12 cellular contexts compared by ENCODE assay signal in genomic region chr4:55172694-55173287, GRCh38. TPM values are rescaled to one million over a fixed set of nuclear protein-coding genes. Genes with fewer than 3 reads are reported as not detected.
A peak's percentile ranks its signal among the peaks of the same experiment; 100 is the strongest.
DNase-seq lines count a peak whose midpoint lies in the region; ATAC-seq and TF ChIP-seq lines count a peak whose summit lies in the region.
"Had no signal": no experiment of that assay in that cellular context is flagged by ENCODE, and none has a peak within 500 bp of the region (broad histone marks: within the 10 kb centered on the region; RNA-seq: fewer than 3 reads in every experiment).

No MANE protein-coding gene starts in this region.

- H3K36me3 ChIP-seq in mesendoderm (ENCODE audit: control insufficient read depth, insufficient read depth, low read length) (no peaks in the 10 kb centered on the region), BE2C (no peaks in the 10 kb centered on the region), spleen (no peaks in the 10 kb centered on the region)

- no peak overlapping the region for H3K23ac ChIP-seq in mesendoderm (ENCODE audit: low read length)

- H3K79me1 ChIP-seq in mesendoderm (ENCODE audit: low read length) = no peaks in the 10 kb centered on the region

- ATAC-seq in GM19351 (IDR thresholded peaks at IDR 0.05; ENCODE audit: unreplicated experiment) = no peak

- DNase-seq in A172 (ENCODE audit: low spot score) = peak; percentile 70
- peak; percentile 59 for DNase-seq in epithelial cell of esophagus (ENCODE audit: low read depth)
- DNase-seq in mesendoderm = peak; percentile 43
- no peak for DNase-seq in BE2C
- no peak for DNase-seq in cerebellar cortex (ENCODE audit: low spot score)
- no peak for DNase-seq in spleen
- DNase-seq: activated B cell treated with CpG ODN at 0.5 μM for 24 hours; activated T-cell treated with anti-CD3 and anti-CD28 coated beads, Interleukin-2, amount 50 U/mL, for 1 hour; left colon; NCI-H2227 treated with DMSO at 0.1 percent for 48 hours had no signal

- no peak for TF ChIP-seq POLR2A in spleen (IDR thresholded peaks at IDR 0.05)

- no peaks in the 10 kb centered on the region for H3K79me2 ChIP-seq in mesendoderm (ENCODE audit: control insufficient read depth, insufficient read depth, low read length)

- no peak overlapping the region for H4K5ac ChIP-seq in mesendoderm (ENCODE audit: low read length)

- H3K27me3 ChIP-seq in mesendoderm (ENCODE audit: insufficient read depth, low read length, poor library complexity) = no peaks in the 10 kb centered on the region
- no peaks in the 10 kb centered on the region for H3K27me3 ChIP-seq in BE2C
- H3K27me3 ChIP-seq in spleen (replicated peaks in 1 of 7) = peaks cover 0 to 20% (median 0%) of the 10 kb centered on the region in 7 donors

- H2BK5ac ChIP-seq in mesendoderm (ENCODE audit: low read length) = no peak overlapping the region

- no peak overlapping the region for H3K9ac ChIP-seq in mesendoderm (ENCODE audit: low read length)

- no peak overlapping the region for H3K4me2 ChIP-seq in mesendoderm (ENCODE audit: low read length)

- H3K56ac ChIP-seq in mesendoderm (ENCODE audit: low read length) = no peak overlapping the region

- H3K27ac ChIP-seq in mesendoderm (ENCODE audit: low read depth, low read length) (no peak overlapping the region), spleen (no peak overlapping the region)

- no peak overlapping the region for H2BK120ac ChIP-seq in mesendoderm (ENCODE audit: low read depth, low read length)

- peak overlapping the region; percentile 64 for H2BK15ac ChIP-seq in mesendoderm (replicated peaks; ENCODE audit: low read depth)

- no peak overlapping the region for H4K8ac ChIP-seq in mesendoderm (ENCODE audit: low read depth, low read length)

- peak; percentile 77 for TF ChIP-seq EP300 in Ishikawa (IDR thresholded peaks at IDR 0.05; ENCODE audit: borderline replicate concordance)

- no peak overlapping the region for H3K4me3 ChIP-seq in epithelial cell of esophagus (ENCODE audit: low read length)
- H3K4me3 ChIP-seq in mesendoderm (ENCODE audit: low read length) = no peak overlapping the region
- no peak overlapping the region for H3K4me3 ChIP-seq in BE2C (ENCODE audit: low read depth, low read length)
- H3K4me3 ChIP-seq in spleen = no peak overlapping the region

- intact Hi-C loops in spleen (cut with DNase I; ENCODE audit: low total_unique reads) = no loop called here

- no peak overlapping the region for H2AK5ac ChIP-seq in mesendoderm (ENCODE audit: low read length)

- WGBS in mesendoderm (ENCODE audit: extremely low coverage, insufficient coverage, low lambda C conversion rate) = no CpG with 5 or more reads among the region's 4 CpGs
- WGBS in spleen, 5 donors = 63 to 71% (median 69%) methylated on average over 4 of the region's 4 CpGs

- H3K18ac ChIP-seq in mesendoderm (ENCODE audit: low read length) = peak overlapping the region; percentile 80

- TF ChIP-seq CTCF in epithelial cell of esophagus (IDR thresholded peaks at IDR 0.05; ENCODE audit: insufficient read depth, low read depth, low read length, missing control alignments) (no peak), BE2C (IDR thresholded peaks at IDR 0.05; ENCODE audit: low read depth, low read length) (no peak), spleen (IDR thresholded peaks at IDR 0.05 in 8 of 11, conservative IDR thresholded peaks at IDR 0.05 in 3 of 11) (no peak)

- no peak overlapping the region for H3K4ac ChIP-seq in mesendoderm (ENCODE audit: low read depth, low read length)

- TF ChIP-seq RAD21 in Ishikawa (IDR thresholded peaks at IDR 0.05; ENCODE audit: low read depth) = no peak

- H3K4me1 ChIP-seq in mesendoderm (ENCODE audit: control insufficient read depth, low read depth, low read length) (peaks cover 10% of the 10 kb centered on the region), BE2C (no peaks in the 10 kb centered on the region), spleen (peaks cover 0 to 14% (median 0%) of the 10 kb centered on the region in 6 donors)

- H3K9me3 ChIP-seq in BE2C (no peaks in the 10 kb centered on the region), spleen (no peaks in the 10 kb centered on the region)

TF ChIP-seq in Ishikawa, 13 proteins besides CTCF, POLR2A, EP300 and RAD21:
- TF ChIP-seq CREB1 (IDR thresholded peaks at IDR 0.05; ENCODE audit: low read depth) (no peak), FOXM1 (IDR thresholded peaks at IDR 0.05; ENCODE audit: borderline replicate concordance, low read depth) (peak; percentile 60; the same call in 1 of the 2 replicates), NFIC (IDR thresholded peaks at IDR 0.05) (peak; percentile 51), USF1 (IDR thresholded peaks at IDR 0.05) (no peak), TCF12 (IDR thresholded peaks at IDR 0.05; ENCODE audit: low read depth) (peak; percentile 39; the same call in 1 of the 2 replicates), TEAD4 (IDR thresholded peaks at IDR 0.05) (peak; percentile 71)

RNA-seq across cellular contexts. Expression of gene KDR, which starts 47.4 kb away (rescaled TPM):
- 0.05 and 0.22 TPM in 2 replicates for total RNA-seq in A172 (2014; rRNA removed; shearing (Covaris generic))
- 39.2 TPM for polyA plus RNA-seq in mesendoderm (2013, experiment 1 of 2)
- polyA plus RNA-seq in mesendoderm (2013, experiment 2 of 2) = 38.7 TPM
- 0.26 TPM for polyA plus RNA-seq in BE2C (2012; ENCODE audit: insufficient read depth, insufficient read length, low read depth)
- 10 to 100 TPM in 6 of 7 donors, 1 to 10 TPM in 1; 9.5 to 25.0 (median 20.5) TPM for total RNA-seq in spleen
- polyA plus RNA-seq in spleen = 1 to 10 TPM; 1.2 to 2.9 (median 1.6) TPM
- total RNA-seq: activated B cell treated with CpG ODN at 0.5 μM for 24 hours had no signal

Comparison
In these comparisons a context has a peak if more than half of its experiments do, and no peak if none do; other contexts are left out.
1. DNase-seq: peak in A172 (single experiment), epithelial cell of esophagus (single experiment) and mesendoderm (single experiment); none in BE2C (single experiment), cerebellar cortex (single experiment) and spleen (single experiment).